1 cellular context compared by ENCODE assay signal in the genomic region with DNA sequence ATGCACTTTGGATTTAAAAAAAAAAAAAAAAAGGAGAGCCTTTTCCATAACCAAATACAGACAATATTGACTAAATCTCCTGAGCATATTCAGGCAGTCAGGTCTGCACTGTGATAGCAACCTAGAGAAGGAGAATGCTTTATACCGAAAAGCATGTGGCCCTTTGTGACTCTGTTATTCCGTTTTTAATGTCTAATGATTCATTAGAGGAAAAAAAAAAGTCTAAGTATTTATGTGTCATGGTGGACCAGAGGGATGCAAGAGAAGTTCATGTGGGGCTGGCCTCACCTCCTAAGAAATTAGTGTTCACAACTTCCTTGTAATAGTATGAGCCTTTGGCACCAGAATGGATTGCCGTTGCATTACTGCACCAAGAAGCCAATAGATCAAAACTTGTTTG.
TF ChIP-seq lines count a peak whose summit lies in the region.

No MANE protein-coding gene starts in this region.

TF ChIP-seq in WTC11, 78 proteins besides CTCF, POLR2A, EP300 and RAD21 (continued from another document):
- TF ChIP-seq, protein P1, sequence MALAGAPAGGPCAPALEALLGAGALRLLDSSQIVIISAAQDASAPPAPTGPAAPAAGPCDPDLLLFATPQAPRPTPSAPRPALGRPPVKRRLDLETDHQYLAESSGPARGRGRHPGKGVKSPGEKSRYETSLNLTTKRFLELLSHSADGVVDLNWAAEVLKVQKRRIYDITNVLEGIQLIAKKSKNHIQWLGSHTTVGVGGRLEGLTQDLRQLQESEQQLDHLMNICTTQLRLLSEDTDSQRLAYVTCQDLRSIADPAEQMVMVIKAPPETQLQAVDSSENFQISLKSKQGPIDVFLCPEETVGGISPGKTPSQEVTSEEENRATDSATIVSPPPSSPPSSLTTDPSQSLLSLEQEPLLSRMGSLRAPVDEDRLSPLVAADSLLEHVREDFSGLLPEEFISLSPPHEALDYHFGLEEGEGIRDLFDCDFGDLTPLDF (CRISPR knock-in tag; IDR thresholded peaks at IDR 0.05): no peak
- TF ChIP-seq CREM (CRISPR knock-in tag; IDR thresholded peaks at IDR 0.05): no peak
- no peak for TF ChIP-seq ZNF263 (CRISPR knock-in tag; IDR thresholded peaks at IDR 0.05; ENCODE audit: low read depth)
- TF ChIP-seq, protein P2, sequence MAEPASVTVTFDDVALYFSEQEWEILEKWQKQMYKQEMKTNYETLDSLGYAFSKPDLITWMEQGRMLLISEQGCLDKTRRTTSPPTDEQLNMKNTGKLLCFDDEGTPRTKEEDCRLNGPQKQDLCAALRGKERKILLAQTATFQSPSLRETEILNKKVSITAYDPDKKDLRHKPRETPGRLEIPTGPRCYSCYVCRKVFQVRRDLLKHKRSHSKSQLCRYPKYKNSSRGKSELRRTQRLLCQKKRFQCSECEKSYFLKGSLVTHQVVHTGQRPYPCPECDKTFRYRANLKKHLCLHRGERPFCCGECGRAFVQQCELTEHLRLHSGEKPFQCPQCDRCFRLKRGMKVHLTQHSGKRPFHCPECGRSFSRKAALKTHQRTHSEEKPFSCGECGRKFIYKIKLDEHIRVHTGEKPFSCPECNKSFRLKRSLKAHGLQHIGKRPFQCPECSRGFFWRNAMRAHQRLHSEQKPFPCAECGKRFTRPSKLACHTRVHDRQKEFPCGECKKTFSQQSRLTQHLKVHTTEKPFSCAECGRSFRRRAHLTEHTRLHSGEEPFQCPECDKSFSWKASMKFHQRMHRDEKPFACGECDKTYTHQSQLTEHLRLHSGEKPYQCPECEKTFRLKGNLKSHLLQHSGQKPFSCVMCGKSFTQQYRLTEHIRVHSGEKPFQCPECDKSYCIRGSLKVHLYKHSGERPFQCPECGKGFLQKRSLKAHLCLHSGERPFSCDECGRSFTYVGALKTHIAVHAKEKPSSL (CRISPR knock-in tag; conservative IDR thresholded peaks at IDR 0.05): no peak
- TF ChIP-seq TEAD1 (CRISPR knock-in tag; IDR thresholded peaks at IDR 0.05): no peak
- no peak for TF ChIP-seq GABPB1 (CRISPR knock-in tag; IDR thresholded peaks at IDR 0.05)
TF ChIP-seq in WTC11: peak in this region for 0.
